1 cellular context compared by ENCODE assay signal in genomic region chr10:31102421-31102820, GRCh38.
TF ChIP-seq lines count a peak whose summit lies in the region.

No MANE protein-coding gene starts in this region.

TF ChIP-seq in WTC11, 78 proteins besides CTCF, POLR2A, EP300 and RAD21 (continued from another document):
- TF ChIP-seq USF2 (CRISPR knock-in tag; IDR thresholded peaks at IDR 0.05) (no peak), ZNF138 (CRISPR knock-in tag; conservative IDR thresholded peaks at IDR 0.05) (no peak), NR1H2 (CRISPR knock-in tag; IDR thresholded peaks at IDR 0.05) (no peak), ZNF263 (CRISPR knock-in tag; IDR thresholded peaks at IDR 0.05; ENCODE audit: low read depth) (no peak), JAZF1 (CRISPR knock-in tag; IDR thresholded peaks at IDR 0.05) (no peak), ZSCAN18 (CRISPR knock-in tag; IDR thresholded peaks at IDR 0.05) (no peak), ZNF396 (CRISPR knock-in tag; IDR thresholded peaks at IDR 0.05; ENCODE audit: borderline replicate concordance) (no peak), TP53 (CRISPR knock-in tag; IDR thresholded peaks at IDR 0.05) (no peak), ZNF317 (CRISPR knock-in tag; IDR thresholded peaks at IDR 0.05; ENCODE audit: borderline replicate concordance, low read depth) (no peak), OVOL2 (CRISPR knock-in tag; IDR thresholded peaks at IDR 0.05; ENCODE audit: borderline replicate concordance) (no peak), ETV6 (CRISPR knock-in tag; IDR thresholded peaks at IDR 0.05) (no peak), ESRRA (CRISPR knock-in tag; IDR thresholded peaks at IDR 0.05; ENCODE audit: borderline replicate concordance) (no peak), ZNF281 (CRISPR knock-in tag; IDR thresholded peaks at IDR 0.05) (no peak), NFYB (CRISPR knock-in tag; conservative IDR thresholded peaks at IDR 0.05; ENCODE audit: low read depth) (no peak)
- TF ChIP-seq, protein P1, sequence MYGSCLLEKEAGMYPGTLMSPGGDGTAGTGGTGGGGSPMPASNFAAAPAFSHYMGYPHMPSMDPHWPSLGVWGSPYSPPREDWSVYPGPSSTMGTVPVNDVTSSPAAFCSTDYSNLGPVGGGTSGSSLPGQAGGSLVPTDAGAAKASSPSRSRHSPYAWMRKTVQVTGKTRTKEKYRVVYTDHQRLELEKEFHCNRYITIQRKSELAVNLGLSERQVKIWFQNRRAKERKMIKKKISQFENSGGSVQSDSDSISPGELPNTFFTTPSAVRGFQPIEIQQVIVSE (CRISPR knock-in tag; IDR thresholded peaks at IDR 0.05; ENCODE audit: borderline replicate concordance) = no peak
